In genomic region chr7:130417215-130417614, GRCh38 we compare ENCODE assay signal across 15 cellular contexts. TPM values are rescaled to one million over a fixed set of nuclear protein-coding genes. Genes with fewer than 3 reads are reported as not detected.
DNase-seq lines count a peak whose midpoint lies in the region; ATAC-seq lines count a peak whose summit lies in the region.
"Had no signal": no experiment of that assay in that cellular context is flagged by ENCODE, and none has a peak within 500 bp of the region (broad histone marks: within the 10 kb centered on the region; RNA-seq: fewer than 3 reads in every experiment).

No MANE protein-coding gene starts in this region.

- H3K9me3 Mint-ChIP-seq in activated CD8-positive, alpha-beta memory T cell treated with anti-CD3 and anti-CD28 coated beads, Interleukin-2, amount 10 ng/mL, durations not matched to agents 7 days and 5 days (ENCODE audit: low read depth) = no peaks in the 10 kb centered on the region
- H3K9me3 Mint-ChIP-seq in activated T-cell treated with anti-CD3 and anti-CD28 coated beads, Interleukin-2, amount 50 U/mL, for 72 hours = no peaks in the 10 kb centered on the region
- no peaks in the 10 kb centered on the region for H3K9me3 Mint-ChIP-seq in stimulated activated naive CD8-positive, alpha-beta T cell treated with anti-CD3 and anti-CD28 coated beads, Interleukin-15, amount 100 ng/mL, for 72 hours
- H3K9me3 Mint-ChIP-seq: dendritic cell treated with granulocyte-macrophage colony-stimulating factor and Interleukin-4, amounts not matched to agents 40 ng/mL and 50 ng/mL, for 4 days had no signal

- peaks cover 58% of the 10 kb centered on the region for H3K4me1 Mint-ChIP-seq in activated CD8-positive, alpha-beta memory T cell treated with anti-CD3 and anti-CD28 coated beads, Interleukin-2, amount 10 ng/mL, durations not matched to agents 7 days and 5 days
- H3K4me1 Mint-ChIP-seq in activated T-cell treated with anti-CD3 and anti-CD28 coated beads, Interleukin-2, amount 50 U/mL, for 72 hours (ENCODE audit: low read depth) = peaks cover 90% of the 10 kb centered on the region
- H3K4me1 Mint-ChIP-seq in stimulated activated naive CD8-positive, alpha-beta T cell treated with anti-CD3 and anti-CD28 coated beads, Interleukin-15, amount 100 ng/mL, for 72 hours = peaks cover 90% of the 10 kb centered on the region

- peak; percentile 62 for ATAC-seq in activated CD8-positive, alpha-beta memory T cell treated with anti-CD3 and anti-CD28 coated beads, Interleukin-2, amount 10 ng/mL, durations not matched to agents 7 days and 5 days
- ATAC-seq in activated T-cell treated with anti-CD3 and anti-CD28 coated beads, Interleukin-2, amount 50 U/mL, for 72 hours (replicated peaks in 1 of 2) = peak; percentile 79 to 80
- ATAC-seq in stimulated activated naive CD8-positive, alpha-beta T cell treated with anti-CD3 and anti-CD28 coated beads, Interleukin-15, amount 100 ng/mL, for 72 hours = peak; percentile 75
- no peak for ATAC-seq in left lobe of liver
- no peak for ATAC-seq in activated CD4-positive, CD25-positive, alpha-beta regulatory T cell treated with anti-CD3 and anti-CD28 coated beads, Interleukin-2, amount 50 U/mL, for 24 hours
- ATAC-seq: A549, HCT116 had no signal

- H3K27ac Mint-ChIP-seq in activated CD8-positive, alpha-beta memory T cell treated with anti-CD3 and anti-CD28 coated beads, Interleukin-2, amount 10 ng/mL, durations not matched to agents 7 days and 5 days = peak overlapping the region; percentile 77
- H3K27ac Mint-ChIP-seq in activated T-cell treated with anti-CD3 and anti-CD28 coated beads, Interleukin-2, amount 50 U/mL, for 72 hours = peak overlapping the region; percentile 21
- H3K27ac Mint-ChIP-seq in stimulated activated naive CD8-positive, alpha-beta T cell treated with anti-CD3 and anti-CD28 coated beads, Interleukin-15, amount 100 ng/mL, for 72 hours = peak overlapping the region; percentile 53 to 97
- H3K27ac Mint-ChIP-seq: dendritic cell treated with granulocyte-macrophage colony-stimulating factor and Interleukin-4, amounts not matched to agents 40 ng/mL and 50 ng/mL, for 4 days had no signal

- H3K36me3 Mint-ChIP-seq in activated CD8-positive, alpha-beta memory T cell treated with anti-CD3 and anti-CD28 coated beads, Interleukin-2, amount 10 ng/mL, durations not matched to agents 7 days and 5 days = peaks cover 12% of the 10 kb centered on the region
- H3K36me3 Mint-ChIP-seq in activated T-cell treated with anti-CD3 and anti-CD28 coated beads, Interleukin-2, amount 50 U/mL, for 72 hours (ENCODE audit: insufficient read depth in 2 of 2) = peaks cover 0 to 1% of the 10 kb centered on the region in 2 donors

- no peak for DNase-seq in activated CD8-positive, alpha-beta memory T cell treated with anti-CD3 and anti-CD28 coated beads, Interleukin-2, amount 10 ng/mL, durations not matched to agents 7 days and 5 days
- DNase-seq in activated CD8-positive, alpha-beta memory T cell treated with anti-CD3 and anti-CD28 coated beads for 24 hours = no peak
- peak; percentile 29 to 35 for DNase-seq in activated T-cell treated with anti-CD3 and anti-CD28 coated beads, Interleukin-2, amount 50 U/mL, for 72 hours
- DNase-seq in medulla oblongata (ENCODE audit: extremely low spot score) = peak; percentile 52
- DNase-seq in stimulated activated naive CD8-positive, alpha-beta T cell treated with anti-CD3 and anti-CD28 coated beads, Interleukin-15, amount 100 ng/mL, for 72 hours = peak in 1 of 2 donors; percentile 33
- no peak for DNase-seq in left lobe of liver (ENCODE audit: low spot score)
- DNase-seq in T-helper 9 cell = no peak
- DNase-seq: aorta, NCI-H187, occipital lobe, small intestine had no signal

- peak overlapping the region; percentile 10 for H3K4me3 Mint-ChIP-seq in activated CD8-positive, alpha-beta memory T cell treated with anti-CD3 and anti-CD28 coated beads, Interleukin-2, amount 10 ng/mL, durations not matched to agents 7 days and 5 days
- H3K4me3 Mint-ChIP-seq in activated T-cell treated with anti-CD3 and anti-CD28 coated beads, Interleukin-2, amount 50 U/mL, for 72 hours = peak overlapping the region; percentile 68 to 77
- peak overlapping the region; percentile 58 to 66 for H3K4me3 Mint-ChIP-seq in stimulated activated naive CD8-positive, alpha-beta T cell treated with anti-CD3 and anti-CD28 coated beads, Interleukin-15, amount 100 ng/mL, for 72 hours
- H3K4me3 Mint-ChIP-seq: dendritic cell treated with granulocyte-macrophage colony-stimulating factor and Interleukin-4, amounts not matched to agents 40 ng/mL and 50 ng/mL, for 4 days had no signal

- CTCF ChIA-PET in activated CD8-positive, alpha-beta memory T cell treated with anti-CD3 and anti-CD28 coated beads, Interleukin-2, amount 10 ng/mL, durations not matched to agents 7 days and 5 days (lab: Charles Lee) = no interaction called here

- no peaks in the 10 kb centered on the region for H3K27me3 Mint-ChIP-seq in activated CD8-positive, alpha-beta memory T cell treated with anti-CD3 and anti-CD28 coated beads, Interleukin-2, amount 10 ng/mL, durations not matched to agents 7 days and 5 days
- H3K27me3 Mint-ChIP-seq in activated T-cell treated with anti-CD3 and anti-CD28 coated beads, Interleukin-2, amount 50 U/mL, for 72 hours (ENCODE audit: low read depth) = no peaks in the 10 kb centered on the region
- H3K27me3 Mint-ChIP-seq in stimulated activated naive CD8-positive, alpha-beta T cell treated with anti-CD3 and anti-CD28 coated beads, Interleukin-15, amount 100 ng/mL, for 72 hours = no peaks in the 10 kb centered on the region
- H3K27me3 Mint-ChIP-seq: dendritic cell treated with granulocyte-macrophage colony-stimulating factor and Interleukin-4, amounts not matched to agents 40 ng/mL and 50 ng/mL, for 4 days had no signal

RNA-seq across cellular contexts. Expression of gene CEP41, which starts 23.6 kb away (rescaled TPM):
- 10 to 100 TPM; 22.0 to 23.3 TPM for total RNA-seq in activated CD8-positive, alpha-beta memory T cell treated with anti-CD3 and anti-CD28 coated beads, Interleukin-2, amount 10 ng/mL, durations not matched to agents 7 days and 5 days
- 10 to 100 TPM; 19.1 to 33.3 TPM for total RNA-seq in activated T-cell treated with anti-CD3 and anti-CD28 coated beads, Interleukin-2, amount 50 U/mL, for 72 hours
- total RNA-seq in left lobe of liver = 3.5 TPM

RNA-seq across cellular contexts. Expression of gene CPA1, which starts 36.9 kb away (rescaled TPM):
- total RNA-seq in activated CD8-positive, alpha-beta memory T cell treated with anti-CD3 and anti-CD28 coated beads, Interleukin-2, amount 10 ng/mL, durations not matched to agents 7 days and 5 days = not detected
- total RNA-seq in activated T-cell treated with anti-CD3 and anti-CD28 coated beads, Interleukin-2, amount 50 U/mL, for 72 hours = not detected
- total RNA-seq in left lobe of liver = 16.8 TPM
- total RNA-seq: occipital lobe had no signal

Comparison
In these comparisons a context has a peak if more than half of its experiments do, and no peak if none do; other contexts are left out.
1. ATAC-seq: peak in activated CD8-positive, alpha-beta memory T cell treated with anti-CD3 and anti-CD28 coated beads, Interleukin-2, amount 10 ng/mL, durations not matched to agents 7 days and 5 days (single experiment), activated T-cell treated with anti-CD3 and anti-CD28 coated beads, Interleukin-2, amount 50 U/mL, for 72 hours (2 of 2) and stimulated activated naive CD8-positive, alpha-beta T cell treated with anti-CD3 and anti-CD28 coated beads, Interleukin-15, amount 100 ng/mL, for 72 hours (single experiment); none in left lobe of liver (single experiment) and activated CD4-positive, CD25-positive, alpha-beta regulatory T cell treated with anti-CD3 and anti-CD28 coated beads, Interleukin-2, amount 50 U/mL, for 24 hours (0 of 2).
2. DNase-seq: peak in activated T-cell treated with anti-CD3 and anti-CD28 coated beads, Interleukin-2, amount 50 U/mL, for 72 hours (2 of 2) and medulla oblongata (single experiment); none in activated CD8-positive, alpha-beta memory T cell treated with anti-CD3 and anti-CD28 coated beads, Interleukin-2, amount 10 ng/mL, durations not matched to agents 7 days and 5 days (single experiment), activated CD8-positive, alpha-beta memory T cell treated with anti-CD3 and anti-CD28 coated beads for 24 hours (single experiment), left lobe of liver (single experiment) and T-helper 9 cell (single experiment).
3. H3K27ac Mint-ChIP-seq: peak in every context shown above with its lines; median percentile 77 in activated CD8-positive, alpha-beta memory T cell treated with anti-CD3 and anti-CD28 coated beads, Interleukin-2, amount 10 ng/mL, durations not matched to agents 7 days and 5 days; 75 in stimulated activated naive CD8-positive, alpha-beta T cell treated with anti-CD3 and anti-CD28 coated beads, Interleukin-15, amount 100 ng/mL, for 72 hours; 21 in activated T-cell treated with anti-CD3 and anti-CD28 coated beads, Interleukin-2, amount 50 U/mL, for 72 hours.
4. H3K4me3 Mint-ChIP-seq: peak in every context shown above with its lines; median percentile 72 in activated T-cell treated with anti-CD3 and anti-CD28 coated beads, Interleukin-2, amount 50 U/mL, for 72 hours; 62 in stimulated activated naive CD8-positive, alpha-beta T cell treated with anti-CD3 and anti-CD28 coated beads, Interleukin-15, amount 100 ng/mL, for 72 hours; 10 in activated CD8-positive, alpha-beta memory T cell treated with anti-CD3 and anti-CD28 coated beads, Interleukin-2, amount 10 ng/mL, durations not matched to agents 7 days and 5 days.
5. RNA of gene CPA1, which starts 36.9 kb away (total RNA-seq): 16.8 TPM in left lobe of liver (single experiment); not detected in activated CD8-positive, alpha-beta memory T cell treated with anti-CD3 and anti-CD28 coated beads, Interleukin-2, amount 10 ng/mL, durations not matched to agents 7 days and 5 days and not detected in activated T-cell treated with anti-CD3 and anti-CD28 coated beads, Interleukin-2, amount 50 U/mL, for 72 hours; every median in the first group is over 10 times any median in the second.